Comparison of ENCODE assay signal across 1 cellular context in genomic region chr5:168362097-168362885, GRCh38.
A peak's percentile ranks its signal among the peaks of the same experiment; 100 is the strongest.
TF ChIP-seq lines count a peak whose summit lies in the region.

No MANE protein-coding gene starts in this region.

TF ChIP-seq in HepG2, 621 proteins besides CTCF, POLR2A, EP300 and RAD21 (continued from another document and continues in another):
- peak; percentile 85 for TF ChIP-seq ZGPAT (CRISPR knock-in tag; IDR thresholded peaks at IDR 0.05)
- peak; percentile 26; the same call in 1 of the 2 replicates for TF ChIP-seq ZNF710 (CRISPR knock-in tag; IDR thresholded peaks at IDR 0.05; ENCODE audit: borderline replicate concordance)
- TF ChIP-seq RFX3 (CRISPR knock-in tag; IDR thresholded peaks at IDR 0.05), result no peak
- TF ChIP-seq, protein P1, sequence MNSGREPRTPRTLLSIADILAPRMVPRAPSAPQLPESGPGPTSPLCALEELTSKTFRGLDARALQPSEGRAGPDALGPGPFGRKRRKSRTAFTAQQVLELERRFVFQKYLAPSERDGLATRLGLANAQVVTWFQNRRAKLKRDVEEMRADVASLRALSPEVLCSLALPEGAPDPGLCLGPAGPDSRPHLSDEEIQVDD (CRISPR knock-in tag; IDR thresholded peaks at IDR 0.05; ENCODE audit: borderline replicate concordance), result no peak
- TF ChIP-seq, protein P2, sequence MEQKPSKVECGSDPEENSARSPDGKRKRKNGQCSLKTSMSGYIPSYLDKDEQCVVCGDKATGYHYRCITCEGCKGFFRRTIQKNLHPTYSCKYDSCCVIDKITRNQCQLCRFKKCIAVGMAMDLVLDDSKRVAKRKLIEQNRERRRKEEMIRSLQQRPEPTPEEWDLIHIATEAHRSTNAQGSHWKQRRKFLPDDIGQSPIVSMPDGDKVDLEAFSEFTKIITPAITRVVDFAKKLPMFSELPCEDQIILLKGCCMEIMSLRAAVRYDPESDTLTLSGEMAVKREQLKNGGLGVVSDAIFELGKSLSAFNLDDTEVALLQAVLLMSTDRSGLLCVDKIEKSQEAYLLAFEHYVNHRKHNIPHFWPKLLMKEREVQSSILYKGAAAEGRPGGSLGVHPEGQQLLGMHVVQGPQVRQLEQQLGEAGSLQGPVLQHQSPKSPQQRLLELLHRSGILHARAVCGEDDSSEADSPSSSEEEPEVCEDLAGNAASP (CRISPR knock-in tag; IDR thresholded peaks at IDR 0.05; ENCODE audit: borderline replicate concordance), result peak; percentile 72; the same call in 1 of the 2 replicates
- TF ChIP-seq ZNF737 (CRISPR knock-in tag; IDR thresholded peaks at IDR 0.05; ENCODE audit: borderline replicate concordance), result no peak
- TF ChIP-seq RXRB (CRISPR knock-in tag; IDR thresholded peaks at IDR 0.05; ENCODE audit: borderline replicate concordance), result peak; percentile 93
- TF ChIP-seq FOXP4 (CRISPR knock-in tag; IDR thresholded peaks at IDR 0.05), result peak; percentile 94
- TF ChIP-seq ZNF709 (CRISPR knock-in tag; IDR thresholded peaks at IDR 0.05), result no peak
- TF ChIP-seq ZNF558 (CRISPR knock-in tag; IDR thresholded peaks at IDR 0.05; ENCODE audit: borderline replicate concordance), result no peak
- peak; percentile 98 for TF ChIP-seq FOSL2 (CRISPR knock-in tag; IDR thresholded peaks at IDR 0.05)
- TF ChIP-seq FOXO1 (CRISPR knock-in tag; IDR thresholded peaks at IDR 0.05), result peak; percentile 62; the same call in 1 of the 2 replicates
- TF ChIP-seq, protein P3, sequence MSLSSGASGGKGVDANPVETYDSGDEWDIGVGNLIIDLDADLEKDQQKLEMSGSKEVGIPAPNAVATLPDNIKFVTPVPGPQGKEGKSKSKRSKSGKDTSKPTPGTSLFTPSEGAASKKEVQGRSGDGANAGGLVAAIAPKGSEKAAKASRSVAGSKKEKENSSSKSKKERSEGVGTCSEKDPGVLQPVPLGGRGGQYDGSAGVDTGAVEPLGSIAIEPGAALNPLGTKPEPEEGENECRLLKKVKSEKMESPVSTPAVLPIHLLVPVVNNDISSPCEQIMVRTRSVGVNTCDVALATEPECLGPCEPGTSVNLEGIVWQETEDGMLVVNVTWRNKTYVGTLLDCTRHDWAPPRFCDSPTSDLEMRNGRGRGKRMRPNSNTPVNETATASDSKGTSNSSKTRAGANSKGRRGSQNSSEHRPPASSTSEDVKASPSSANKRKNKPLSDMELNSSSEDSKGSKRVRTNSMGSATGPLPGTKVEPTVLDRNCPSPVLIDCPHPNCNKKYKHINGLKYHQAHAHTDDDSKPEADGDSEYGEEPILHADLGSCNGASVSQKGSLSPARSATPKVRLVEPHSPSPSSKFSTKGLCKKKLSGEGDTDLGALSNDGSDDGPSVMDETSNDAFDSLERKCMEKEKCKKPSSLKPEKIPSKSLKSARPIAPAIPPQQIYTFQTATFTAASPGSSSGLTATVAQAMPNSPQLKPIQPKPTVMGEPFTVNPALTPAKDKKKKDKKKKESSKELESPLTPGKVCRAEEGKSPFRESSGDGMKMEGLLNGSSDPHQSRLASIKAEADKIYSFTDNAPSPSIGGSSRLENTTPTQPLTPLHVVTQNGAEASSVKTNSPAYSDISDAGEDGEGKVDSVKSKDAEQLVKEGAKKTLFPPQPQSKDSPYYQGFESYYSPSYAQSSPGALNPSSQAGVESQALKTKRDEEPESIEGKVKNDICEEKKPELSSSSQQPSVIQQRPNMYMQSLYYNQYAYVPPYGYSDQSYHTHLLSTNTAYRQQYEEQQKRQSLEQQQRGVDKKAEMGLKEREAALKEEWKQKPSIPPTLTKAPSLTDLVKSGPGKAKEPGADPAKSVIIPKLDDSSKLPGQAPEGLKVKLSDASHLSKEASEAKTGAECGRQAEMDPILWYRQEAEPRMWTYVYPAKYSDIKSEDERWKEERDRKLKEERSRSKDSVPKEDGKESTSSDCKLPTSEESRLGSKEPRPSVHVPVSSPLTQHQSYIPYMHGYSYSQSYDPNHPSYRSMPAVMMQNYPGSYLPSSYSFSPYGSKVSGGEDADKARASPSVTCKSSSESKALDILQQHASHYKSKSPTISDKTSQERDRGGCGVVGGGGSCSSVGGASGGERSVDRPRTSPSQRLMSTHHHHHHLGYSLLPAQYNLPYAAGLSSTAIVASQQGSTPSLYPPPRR (CRISPR knock-in tag; IDR thresholded peaks at IDR 0.05; ENCODE audit: borderline replicate concordance), result no peak; the same call in 1 of the 2 replicates
- TF ChIP-seq FOXC1 (CRISPR knock-in tag; IDR thresholded peaks at IDR 0.05; ENCODE audit: borderline replicate concordance), result 0 out of 2 replicates have a peak, but pooled peaks have one; percentile 39
- peak; percentile 49; the same call in 1 of the 2 replicates for TF ChIP-seq NFIC (IDR thresholded peaks at IDR 0.05; ENCODE audit: low read length)
- TF ChIP-seq, protein P4, sequence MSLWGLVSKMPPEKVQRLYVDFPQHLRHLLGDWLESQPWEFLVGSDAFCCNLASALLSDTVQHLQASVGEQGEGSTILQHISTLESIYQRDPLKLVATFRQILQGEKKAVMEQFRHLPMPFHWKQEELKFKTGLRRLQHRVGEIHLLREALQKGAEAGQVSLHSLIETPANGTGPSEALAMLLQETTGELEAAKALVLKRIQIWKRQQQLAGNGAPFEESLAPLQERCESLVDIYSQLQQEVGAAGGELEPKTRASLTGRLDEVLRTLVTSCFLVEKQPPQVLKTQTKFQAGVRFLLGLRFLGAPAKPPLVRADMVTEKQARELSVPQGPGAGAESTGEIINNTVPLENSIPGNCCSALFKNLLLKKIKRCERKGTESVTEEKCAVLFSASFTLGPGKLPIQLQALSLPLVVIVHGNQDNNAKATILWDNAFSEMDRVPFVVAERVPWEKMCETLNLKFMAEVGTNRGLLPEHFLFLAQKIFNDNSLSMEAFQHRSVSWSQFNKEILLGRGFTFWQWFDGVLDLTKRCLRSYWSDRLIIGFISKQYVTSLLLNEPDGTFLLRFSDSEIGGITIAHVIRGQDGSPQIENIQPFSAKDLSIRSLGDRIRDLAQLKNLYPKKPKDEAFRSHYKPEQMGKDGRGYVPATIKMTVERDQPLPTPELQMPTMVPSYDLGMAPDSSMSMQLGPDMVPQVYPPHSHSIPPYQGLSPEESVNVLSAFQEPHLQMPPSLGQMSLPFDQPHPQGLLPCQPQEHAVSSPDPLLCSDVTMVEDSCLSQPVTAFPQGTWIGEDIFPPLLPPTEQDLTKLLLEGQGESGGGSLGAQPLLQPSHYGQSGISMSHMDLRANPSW (CRISPR knock-in tag; IDR thresholded peaks at IDR 0.05; ENCODE audit: borderline replicate concordance), result peak; percentile 78; the same call in 1 of the 2 replicates
- TF ChIP-seq RBM22 (optimal IDR thresholded peaks at IDR 0.05; ENCODE audit: low read length), result no peak
- TF ChIP-seq HMG20A (CRISPR knock-in tag; IDR thresholded peaks at IDR 0.05; ENCODE audit: borderline replicate concordance), result peak; percentile 69
- no peak for TF ChIP-seq CREBL2 (CRISPR knock-in tag; IDR thresholded peaks at IDR 0.05; ENCODE audit: borderline replicate concordance)
- TF ChIP-seq ZNF556 (CRISPR knock-in tag; IDR thresholded peaks at IDR 0.05; ENCODE audit: borderline replicate concordance), result peak; percentile 20; the same call in 1 of the 2 replicates
- TF ChIP-seq FOXA1 (IDR thresholded peaks at IDR 0.05), result no peak
- peak; percentile 75 for TF ChIP-seq FOXA1 (CRISPR knock-in tag; IDR thresholded peaks at IDR 0.05)
- TF ChIP-seq, protein P5, sequence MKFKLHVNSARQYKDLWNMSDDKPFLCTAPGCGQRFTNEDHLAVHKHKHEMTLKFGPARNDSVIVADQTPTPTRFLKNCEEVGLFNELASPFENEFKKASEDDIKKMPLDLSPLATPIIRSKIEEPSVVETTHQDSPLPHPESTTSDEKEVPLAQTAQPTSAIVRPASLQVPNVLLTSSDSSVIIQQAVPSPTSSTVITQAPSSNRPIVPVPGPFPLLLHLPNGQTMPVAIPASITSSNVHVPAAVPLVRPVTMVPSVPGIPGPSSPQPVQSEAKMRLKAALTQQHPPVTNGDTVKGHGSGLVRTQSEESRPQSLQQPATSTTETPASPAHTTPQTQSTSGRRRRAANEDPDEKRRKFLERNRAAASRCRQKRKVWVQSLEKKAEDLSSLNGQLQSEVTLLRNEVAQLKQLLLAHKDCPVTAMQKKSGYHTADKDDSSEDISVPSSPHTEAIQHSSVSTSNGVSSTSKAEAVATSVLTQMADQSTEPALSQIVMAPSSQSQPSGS (CRISPR knock-in tag; IDR thresholded peaks at IDR 0.05), result peak; percentile 58; the same call in 1 of the 2 replicates
- TF ChIP-seq DNMT3B (CRISPR knock-in tag; conservative IDR thresholded peaks at IDR 0.05), result no peak
- TF ChIP-seq ZNF772 (CRISPR knock-in tag; IDR thresholded peaks at IDR 0.05), result no peak
- TF ChIP-seq ZNF615 (CRISPR knock-in tag; IDR thresholded peaks at IDR 0.05; ENCODE audit: borderline replicate concordance), result no peak
- TF ChIP-seq, protein P6, sequence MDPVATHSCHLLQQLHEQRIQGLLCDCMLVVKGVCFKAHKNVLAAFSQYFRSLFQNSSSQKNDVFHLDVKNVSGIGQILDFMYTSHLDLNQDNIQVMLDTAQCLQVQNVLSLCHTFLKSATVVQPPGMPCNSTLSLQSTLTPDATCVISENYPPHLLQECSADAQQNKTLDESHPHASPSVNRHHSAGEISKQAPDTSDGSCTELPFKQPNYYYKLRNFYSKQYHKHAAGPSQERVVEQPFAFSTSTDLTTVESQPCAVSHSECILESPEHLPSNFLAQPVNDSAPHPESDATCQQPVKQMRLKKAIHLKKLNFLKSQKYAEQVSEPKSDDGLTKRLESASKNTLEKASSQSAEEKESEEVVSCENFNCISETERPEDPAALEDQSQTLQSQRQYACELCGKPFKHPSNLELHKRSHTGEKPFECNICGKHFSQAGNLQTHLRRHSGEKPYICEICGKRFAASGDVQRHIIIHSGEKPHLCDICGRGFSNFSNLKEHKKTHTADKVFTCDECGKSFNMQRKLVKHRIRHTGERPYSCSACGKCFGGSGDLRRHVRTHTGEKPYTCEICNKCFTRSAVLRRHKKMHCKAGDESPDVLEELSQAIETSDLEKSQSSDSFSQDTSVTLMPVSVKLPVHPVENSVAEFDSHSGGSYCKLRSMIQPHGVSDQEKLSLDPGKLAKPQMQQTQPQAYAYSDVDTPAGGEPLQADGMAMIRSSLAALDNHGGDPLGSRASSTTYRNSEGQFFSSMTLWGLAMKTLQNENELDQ (CRISPR knock-in tag; IDR thresholded peaks at IDR 0.05; ENCODE audit: borderline replicate concordance), result no peak
- TF ChIP-seq JUNB (CRISPR knock-in tag; IDR thresholded peaks at IDR 0.05; ENCODE audit: borderline replicate concordance), result peak; percentile 73; the same call in 1 of the 2 replicates
- TF ChIP-seq CHCHD3 (CRISPR knock-in tag; IDR thresholded peaks at IDR 0.05), result no peak
- no peak for TF ChIP-seq ZNF572 (CRISPR knock-in tag; IDR thresholded peaks at IDR 0.05)
- TF ChIP-seq SETDB1 (CRISPR knock-in tag; IDR thresholded peaks at IDR 0.05; ENCODE audit: borderline replicate concordance), result no peak
- no peak for TF ChIP-seq ZNF512 (CRISPR knock-in tag; IDR thresholded peaks at IDR 0.05)
- peak; percentile 80; the same call in 1 of the 2 replicates for TF ChIP-seq KDM6A (CRISPR knock-in tag; IDR thresholded peaks at IDR 0.05; ENCODE audit: low read depth)
- TF ChIP-seq MTF1 (CRISPR knock-in tag; IDR thresholded peaks at IDR 0.05), result no peak
- peak; percentile 53; the same call in 1 of the 2 replicates for TF ChIP-seq ZNF605 (CRISPR knock-in tag; IDR thresholded peaks at IDR 0.05)
